30 cellular contexts compared by ENCODE assay signal in the genomic region with DNA sequence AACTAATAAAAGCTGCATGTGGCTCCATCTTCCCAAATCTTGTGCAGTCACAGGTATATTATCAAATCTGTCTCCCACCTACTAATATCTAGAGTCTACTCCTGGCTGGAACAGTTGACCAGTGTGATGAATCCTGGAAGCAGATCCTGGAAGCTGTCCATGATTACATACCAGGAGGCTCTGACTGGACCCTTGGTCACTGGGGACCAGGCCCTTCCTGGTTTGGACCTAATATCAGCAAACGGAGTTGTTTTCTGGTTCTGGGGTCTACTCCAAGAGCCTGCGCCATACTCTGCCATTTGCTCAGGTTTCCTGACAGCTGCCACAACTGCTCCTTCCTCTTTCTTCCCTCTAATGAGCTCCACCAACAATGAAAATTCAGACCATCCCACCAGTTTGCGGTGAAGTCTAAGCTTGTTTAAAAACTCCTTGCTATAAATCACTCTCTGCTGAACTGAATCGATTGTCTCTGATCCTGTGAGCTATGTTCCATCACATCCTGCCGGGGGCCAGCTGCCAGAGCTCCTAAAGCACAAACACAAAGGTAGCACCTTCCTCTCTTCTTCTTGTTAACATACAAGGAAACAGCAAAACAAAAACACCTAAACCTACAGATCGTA.
DNase-seq lines count a peak whose midpoint lies in the region; ATAC-seq and TF ChIP-seq lines count a peak whose summit lies in the region.
"Had no signal": no experiment of that assay in that cellular context is flagged by ENCODE, and none has a peak within 500 bp of the region (broad histone marks: within the 10 kb centered on the region; RNA-seq: fewer than 3 reads in every experiment).

No MANE protein-coding gene starts in this region.

- H3K36me3 Mint-ChIP-seq in activated T-cell treated with anti-CD3 and anti-CD28 coated beads, Interleukin-2, amount 50 U/mL, for 4 hours (ENCODE audit: insufficient read depth): no peaks in the 10 kb centered on the region
- H3K36me3 Mint-ChIP-seq: activated CD4-positive, alpha-beta memory T cell treated with anti-CD3 and anti-CD28 coated beads for 36 hours; naive thymus-derived CD8-positive, alpha-beta T cell; type B pancreatic cell had no signal

- H3K4me1 Mint-ChIP-seq in activated T-cell treated with anti-CD3 and anti-CD28 coated beads, Interleukin-2, amount 50 U/mL, for 4 hours (ENCODE audit: low read depth): no peaks in the 10 kb centered on the region
- H3K4me1 Mint-ChIP-seq: activated B cell treated with CpG ODN at 0.5 μM for 24 hours; naive thymus-derived CD8-positive, alpha-beta T cell had no signal

- peaks cover 88% of the 10 kb centered on the region for H3K4me1 ChIP-seq in A673 (ENCODE audit: insufficient read depth, low read length, poor library complexity, severe bottlenecking)
- peaks cover 78 to 82% of the 10 kb centered on the region in 2 experiments for H3K4me1 ChIP-seq in HCT116 (ENCODE audit: control insufficient read depth in 1 of 2, insufficient read depth in 2 of 2, low read length in 2 of 2)
- H3K4me1 ChIP-seq in foreskin keratinocyte: peaks cover 25% of the 10 kb centered on the region
- H3K4me1 ChIP-seq: colonic mucosa, Peyer's patch had no signal

- TF ChIP-seq RAD21 in HCT116 (IDR thresholded peaks at IDR 0.05; ENCODE audit: low read depth): no peak

- no peak for ATAC-seq in HCT116
- ATAC-seq in foreskin keratinocyte: no peak
- ATAC-seq in activated T-cell treated with anti-CD3 and anti-CD28 coated beads, Interleukin-2, amount 50 U/mL, for 4 hours: no peak
- ATAC-seq in HG02938 (IDR thresholded peaks at IDR 0.05; ENCODE audit: unreplicated experiment): no peak
- ATAC-seq: HepG2; left colon; naive thymus-derived CD8-positive, alpha-beta T cell had no signal

- no peak overlapping the region for H2AFZ ChIP-seq in HCT116 (ENCODE audit: low read depth, low read length, poor library complexity, severe bottlenecking)

- H3K9ac ChIP-seq in HCT116 (ENCODE audit: low read length): no peak overlapping the region
- H3K9ac ChIP-seq: BLaER1 treated with 17β-estradiol and CSF1 and Interleukin-3, amounts not matched to agents 10 nM and 100 nM had no signal

- H3K4me3 ChIP-seq in A673 (ENCODE audit: low read depth, low read length, poor library complexity, severe bottlenecking): no peak overlapping the region
- H3K4me3 ChIP-seq in HCT116 (replicated peaks in 1 of 2; ENCODE audit: low read depth in 1 of 2, low read length in 2 of 2): no peak overlapping the region
- H3K4me3 ChIP-seq: A549; BLaER1 treated with 17β-estradiol and CSF1 and Interleukin-3, amounts not matched to agents 10 nM and 100 nM; colonic mucosa; esophagus squamous epithelium; ovary; Peyer's patch; SK-N-MC had no signal

- TF ChIP-seq POLR2A in HCT116 (IDR thresholded peaks at IDR 0.05; ENCODE audit: borderline replicate concordance, extremely low read depth, insufficient read depth, insufficient read length): no peak

- H3K9me3 ChIP-seq in A673 (ENCODE audit: low read depth, low read length, poor library complexity, severe bottlenecking) (no peaks in the 10 kb centered on the region), HCT116 (ENCODE audit: control insufficient read depth in 1 of 2, insufficient read depth in 1 of 2, low read depth in 1 of 2, low read length in 2 of 2) (no peaks in the 10 kb centered on the region)
- H3K9me3 ChIP-seq: A549; BLaER1 treated with 17β-estradiol and CSF1 and Interleukin-3, amounts not matched to agents 10 nM and 100 nM; colonic mucosa; esophagus squamous epithelium; ovary; Peyer's patch had no signal

- H3K27me3 Mint-ChIP-seq in activated T-cell treated with anti-CD3 and anti-CD28 coated beads, Interleukin-2, amount 50 U/mL, for 4 hours (ENCODE audit: low read depth): peaks cover 16% of the 10 kb centered on the region

- TF ChIP-seq CTCF in A673 (conservative IDR thresholded peaks at IDR 0.05; ENCODE audit: low read depth, low read length) (no peak), HCT116 (IDR thresholded peaks at IDR 0.05 in 2 of 3, conservative IDR thresholded peaks at IDR 0.05 in 1 of 3; ENCODE audit: borderline replicate concordance in 1 of 3, insufficient read depth in 1 of 3, low read depth in 2 of 3, low read length in 2 of 3) (no peak), foreskin keratinocyte (conservative IDR thresholded peaks at IDR 0.05) (no peak)

- H3K27ac ChIP-seq in A673 (ENCODE audit: low read depth, low read length, poor library complexity, severe bottlenecking): peak overlapping the region; percentile 27
- peak overlapping the region; percentile 77 for H3K27ac ChIP-seq in HCT116 (ENCODE audit: low read depth, low read length)
- H3K27ac ChIP-seq in foreskin keratinocyte: peak overlapping the region; percentile 18
- H3K27ac ChIP-seq: BLaER1 treated with 17β-estradiol and CSF1 and Interleukin-3, amounts not matched to agents 10 nM and 100 nM; brain microvascular endothelial cell; colonic mucosa; esophagus squamous epithelium; HL-60; ovary; Peyer's patch; SK-N-MC had no signal

- H3K36me3 ChIP-seq in A673 (ENCODE audit: insufficient read depth, low read length, poor library complexity, severe bottlenecking) (no peaks in the 10 kb centered on the region), HCT116 (ENCODE audit: control insufficient read depth in 1 of 2, insufficient read depth in 2 of 2, low read length in 2 of 2) (no peaks in the 10 kb centered on the region)
- H3K36me3 ChIP-seq: BLaER1 treated with 17β-estradiol and CSF1 and Interleukin-3, amounts not matched to agents 10 nM and 100 nM; brain microvascular endothelial cell; colonic mucosa; esophagus squamous epithelium; ovary; Peyer's patch had no signal

- peaks cover 16% of the 10 kb centered on the region for H3K79me2 ChIP-seq in HCT116 (ENCODE audit: insufficient read depth, low read length)

- no peak for DNase-seq in A673 (ENCODE audit: low spot score)
- no peak for DNase-seq in HCT116 (ENCODE audit: low read depth, low spot score)
- peak; percentile 44 to 69 for DNase-seq in NOMO-1 (lab: John Stamatoyannopoulos, UW; ENCODE audit: unreplicated experiment in 2 of 2)
- DNase-seq in foreskin keratinocyte: no peak
- no peak for DNase-seq in NCI-H2196 (lab: John Stamatoyannopoulos, UW; ENCODE audit: unreplicated experiment)
- no peak for DNase-seq in NCI-H1092 treated with DMSO at 0.1 percent for 48 hours (lab: John Stamatoyannopoulos, UW)
- no peak for DNase-seq in activated T-cell treated with anti-CD3 and anti-CD28 coated beads, Interleukin-2, amount 50 U/mL, for 4 hours
- DNase-seq: activated B cell treated with CpG ODN at 0.5 μM for 24 hours; activated CD4-positive, alpha-beta memory T cell treated with anti-CD3 and anti-CD28 coated beads for 36 hours; activated gamma-delta T cell; brain microvascular endothelial cell; colonic mucosa; endodermal cell; esophagus squamous epithelium; glutamatergic neuron; left colon; MM.1S; naive thymus-derived CD8-positive, alpha-beta T cell; NCI-H187; NCI-H748 treated with DMSO at 0.1 percent for 48 hours; ovary; Peyer's patch; stimulated activated CD4-positive, alpha-beta T cell treated with anti-CD3 and anti-CD28 coated beads, Interleukin-12 subunit alpha, Interleukin-12 subunit beta, amount 100 ng/mL, for 4 hours had no signal

- no peaks in the 10 kb centered on the region for H3K9me3 Mint-ChIP-seq in activated T-cell treated with anti-CD3 and anti-CD28 coated beads, Interleukin-2, amount 50 U/mL, for 4 hours
- H3K9me3 Mint-ChIP-seq: activated B cell treated with CpG ODN at 0.5 μM for 24 hours; activated CD4-positive, alpha-beta memory T cell treated with anti-CD3 and anti-CD28 coated beads for 36 hours; endodermal cell; naive thymus-derived CD8-positive, alpha-beta T cell had no signal

- 0 out of 2 replicates have a peak overlapping the region, but pooled peaks have one; percentile 68 for H3K4me2 ChIP-seq in HCT116 (ENCODE audit: low read length)

- POLR2A ChIA-PET in A673 (lab: Charles Lee; ENCODE audit: low non-redundant PET): no interaction called here
- POLR2A ChIA-PET in HCT116 (lab: Charles Lee): no interaction called here

- CTCF ChIA-PET in A673 (lab: Charles Lee): no interaction called here
- CTCF ChIA-PET in HCT116 (lab: Charles Lee): interaction anchor here (0.9 kb wide), 1 partner anchor 26 kb away, joined by 3 read pairs; no protein-coding TSS in a partner anchor

- BruUV-seq in A673 (replicated peaks; lab: Mats Ljungman, UMichigan) (no TSS peak), HCT116 (replicated peaks; lab: Mats Ljungman, UMichigan) (no TSS peak)

- RAD21 ChIA-PET in HCT116 (lab: Charles Lee; ENCODE audit: low non-redundant PET in 1 of 2, low total read pairs in 2 of 2, uncharacterized antibody in 2 of 2, unreplicated experiment in 2 of 2): no interaction called here

- no peaks in the 10 kb centered on the region for H3K27me3 ChIP-seq in A673 (replicated peaks; ENCODE audit: insufficient read depth, low read depth, low read length, poor library complexity)
- no peaks in the 10 kb centered on the region for H3K27me3 ChIP-seq in HCT116 (ENCODE audit: insufficient read depth, low read length)
- H3K27me3 ChIP-seq in foreskin keratinocyte: no peaks in the 10 kb centered on the region
- H3K27me3 ChIP-seq: BLaER1 treated with 17β-estradiol and CSF1 and Interleukin-3, amounts not matched to agents 10 nM and 100 nM; brain microvascular endothelial cell; colonic mucosa; esophagus squamous epithelium; ovary; Peyer's patch had no signal

- H3K4me3 Mint-ChIP-seq in activated T-cell treated with anti-CD3 and anti-CD28 coated beads, Interleukin-2, amount 50 U/mL, for 4 hours: no peak overlapping the region
- H3K4me3 Mint-ChIP-seq: activated B cell treated with CpG ODN at 0.5 μM for 24 hours; activated CD4-positive, alpha-beta memory T cell treated with anti-CD3 and anti-CD28 coated beads for 36 hours; endodermal cell; naive thymus-derived CD8-positive, alpha-beta T cell; type B pancreatic cell had no signal

- intact Hi-C loops in A673 (cut with micrococcal nuclease; ENCODE audit: unreplicated experiment): no loop called here
- intact Hi-C loops in HCT116 (cut with micrococcal nuclease): no loop called here

- H3K9me2 ChIP-seq in HCT116 (ENCODE audit: insufficient read depth): no peaks in the 10 kb centered on the region

- H4K20me1 ChIP-seq in HCT116 (ENCODE audit: insufficient read depth): no peaks in the 10 kb centered on the region
- H4K20me1 ChIP-seq: BLaER1 treated with 17β-estradiol and CSF1 and Interleukin-3, amounts not matched to agents 10 nM and 100 nM had no signal

TF ChIP-seq in HCT116, 20 proteins besides CTCF, POLR2A, EP300 and RAD21 (continues in another document):
- TF ChIP-seq SP1 (IDR thresholded peaks at IDR 0.05; ENCODE audit: low read depth) (no peak), SIN3A (IDR thresholded peaks at IDR 0.05; ENCODE audit: low read depth) (no peak), CEBPB (IDR thresholded peaks at IDR 0.05; ENCODE audit: low read depth) (no peak), ZNF274 (IDR thresholded peaks at IDR 0.05; ENCODE audit: low read depth, low read length) (no peak), EZH2phosphoT487 (IDR thresholded peaks at IDR 0.05; ENCODE audit: borderline replicate concordance) (no peak), EZH2 (IDR thresholded peaks at IDR 0.05) (no peak), CBX3 (IDR thresholded peaks at IDR 0.05; ENCODE audit: low read depth) (no peak)

Comparison
In these comparisons a context has a peak if more than half of its experiments do, and no peak if none do; other contexts are left out.
1. DNase-seq: peak in NOMO-1 (2 of 2); none in A673 (single experiment), HCT116 (single experiment), foreskin keratinocyte (0 of 2), NCI-H2196 (single experiment), NCI-H1092 treated with DMSO at 0.1 percent for 48 hours (single experiment) and activated T-cell treated with anti-CD3 and anti-CD28 coated beads, Interleukin-2, amount 50 U/mL, for 4 hours (single experiment).
2. H3K27ac ChIP-seq: peak in every context shown above with its lines; median percentile 77 in HCT116; 27 in A673; 18 in foreskin keratinocyte.